In the genomic region with DNA sequence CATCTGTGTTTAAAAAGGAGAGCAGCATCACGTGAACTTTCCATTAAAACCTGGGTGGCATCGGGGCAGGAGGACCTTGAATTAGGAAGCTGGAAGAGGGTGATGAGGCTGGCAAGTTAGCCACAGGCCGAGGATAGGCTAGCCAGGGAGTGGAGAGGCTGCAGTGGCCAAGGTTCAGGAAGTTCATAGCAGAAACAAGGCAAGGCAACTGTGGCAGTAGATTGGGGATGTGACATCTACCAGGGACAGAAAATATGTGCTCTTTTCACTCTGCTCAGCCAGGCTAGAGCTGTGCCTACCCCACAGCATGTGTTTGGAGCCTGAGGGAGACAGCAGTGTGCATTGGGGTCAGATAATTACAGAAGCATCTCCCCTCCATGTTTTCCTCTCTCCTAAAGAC, we compare ENCODE assay signal across 1 cellular context.
TF ChIP-seq lines count a peak whose summit lies in the region.

No MANE protein-coding gene starts in this region.

TF ChIP-seq in GM12878, 131 proteins besides CTCF, POLR2A, EP300 and RAD21:
- TF ChIP-seq, protein P1, sequence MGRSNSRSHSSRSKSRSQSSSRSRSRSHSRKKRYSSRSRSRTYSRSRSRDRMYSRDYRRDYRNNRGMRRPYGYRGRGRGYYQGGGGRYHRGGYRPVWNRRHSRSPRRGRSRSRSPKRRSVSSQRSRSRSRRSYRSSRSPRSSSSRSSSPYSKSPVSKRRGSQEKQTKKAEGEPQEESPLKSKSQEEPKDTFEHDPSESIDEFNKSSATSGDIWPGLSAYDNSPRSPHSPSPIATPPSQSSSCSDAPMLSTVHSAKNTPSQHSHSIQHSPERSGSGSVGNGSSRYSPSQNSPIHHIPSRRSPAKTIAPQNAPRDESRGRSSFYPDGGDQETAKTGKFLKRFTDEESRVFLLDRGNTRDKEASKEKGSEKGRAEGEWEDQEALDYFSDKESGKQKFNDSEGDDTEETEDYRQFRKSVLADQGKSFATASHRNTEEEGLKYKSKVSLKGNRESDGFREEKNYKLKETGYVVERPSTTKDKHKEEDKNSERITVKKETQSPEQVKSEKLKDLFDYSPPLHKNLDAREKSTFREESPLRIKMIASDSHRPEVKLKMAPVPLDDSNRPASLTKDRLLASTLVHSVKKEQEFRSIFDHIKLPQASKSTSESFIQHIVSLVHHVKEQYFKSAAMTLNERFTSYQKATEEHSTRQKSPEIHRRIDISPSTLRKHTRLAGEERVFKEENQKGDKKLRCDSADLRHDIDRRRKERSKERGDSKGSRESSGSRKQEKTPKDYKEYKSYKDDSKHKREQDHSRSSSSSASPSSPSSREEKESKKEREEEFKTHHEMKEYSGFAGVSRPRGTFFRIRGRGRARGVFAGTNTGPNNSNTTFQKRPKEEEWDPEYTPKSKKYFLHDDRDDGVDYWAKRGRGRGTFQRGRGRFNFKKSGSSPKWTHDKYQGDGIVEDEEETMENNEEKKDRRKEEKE (IDR thresholded peaks at IDR 0.05) = no peak
- TF ChIP-seq EGR1 (IDR thresholded peaks at IDR 0.05; ENCODE audit: borderline replicate concordance in 1 of 2, low read depth in 2 of 2, low read length in 2 of 2) (no peak), ZBED1 (IDR thresholded peaks at IDR 0.05; ENCODE audit: borderline replicate concordance) (no peak), BACH1 (IDR thresholded peaks at IDR 0.05; ENCODE audit: borderline replicate concordance) (0 out of 2 replicates have a peak, but pooled peaks have one; percentile 2)
